In the genomic region with DNA sequence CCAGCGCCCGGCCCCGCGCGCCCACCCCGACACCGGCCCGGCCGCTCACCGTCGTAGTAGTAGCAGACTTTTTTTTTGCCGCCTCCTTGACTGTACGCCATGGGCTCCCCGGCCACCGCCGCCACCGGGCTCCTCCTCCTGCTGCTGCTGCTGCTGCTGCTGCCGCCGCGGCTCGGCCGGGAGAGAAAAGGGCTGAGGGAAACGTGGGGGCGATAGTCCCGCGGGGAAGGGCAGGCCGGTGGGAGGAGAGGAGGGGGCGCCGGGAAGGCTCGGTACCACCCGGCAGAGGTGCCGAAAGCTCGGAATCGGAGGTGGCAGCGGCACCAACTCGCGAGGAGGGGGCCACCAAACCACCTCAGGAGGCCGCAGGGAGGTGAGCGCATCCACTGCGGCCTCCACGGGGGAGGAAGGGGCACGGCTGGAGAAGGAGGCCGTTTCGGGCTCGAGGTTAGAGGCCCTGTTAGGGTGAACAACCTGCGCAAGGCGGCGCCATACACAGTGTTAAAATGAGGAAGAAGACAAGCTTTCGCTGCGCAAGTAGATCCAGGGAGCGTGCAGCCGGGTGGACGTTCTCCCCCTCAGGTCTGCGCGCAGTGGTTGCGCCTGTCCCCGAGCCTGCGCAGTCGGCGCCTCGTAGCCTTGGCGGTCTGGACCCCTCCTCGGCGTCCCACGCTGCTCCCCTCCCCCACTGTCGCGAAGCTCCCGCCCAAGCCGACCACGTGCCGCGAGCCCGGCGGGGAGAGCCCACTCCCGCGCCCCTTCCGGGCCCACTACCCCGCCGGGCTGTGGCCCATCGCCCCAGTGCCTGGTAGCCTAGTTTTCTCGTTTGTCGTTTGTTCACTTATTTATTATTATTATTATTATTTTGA, we compare ENCODE assay signal across 8 cellular contexts. TPM values are rescaled to one million over a fixed set of nuclear protein-coding genes. Genes with fewer than 3 reads are reported as not detected.
DNase-seq lines count a peak whose midpoint lies in the region; ATAC-seq and TF ChIP-seq lines count a peak whose summit lies in the region.

A gene (minus strand): TSS at position 341 of the 869 bp plus-strand sequence. CDS start 240 bp downstream, at position 101.

- H3K9me3 ChIP-seq in NT2/D1 (ENCODE audit: insufficient read depth, low read length) (peaks cover 11% of the 10 kb centered on the region; the same call in 1 of the 2 replicates), endodermal cell (ENCODE audit: control insufficient read depth, low read length) (no peaks in the 10 kb centered on the region), mesodermal cell (ENCODE audit: control insufficient read depth, low read length) (no peaks in the 10 kb centered on the region)

- peaks cover 9% of the 10 kb centered on the region for H3K27me3 Mint-ChIP-seq in endodermal cell (ENCODE audit: insufficient read depth)

- DNase-seq in COLO829 (ENCODE audit: low spot score) (peak; percentile 83), HPDE6-E6E7 (ENCODE audit: extremely low spot score) (peak; percentile 74), NT2/D1 (ENCODE audit: low read depth, low spot score) (no peak), endodermal cell (peak; percentile 92)
- DNase-seq in activated CD8-positive, alpha-beta memory T cell treated with anti-CD3 and anti-CD28 coated beads, Interleukin-2, amount 50 U/mL, for 1 hour (ENCODE audit: extremely low read depth) = peak; percentile 54
- DNase-seq in stimulated activated CD8-positive, alpha-beta memory T cell treated with anti-CD3 and anti-CD28 coated beads, Interleukin-15, amount 100 ng/mL, for 48 hours (ENCODE audit: low read depth in 2 of 2) = peak; percentile 75 to 78

- peaks cover 2% of the 10 kb centered on the region for H3K36me3 Mint-ChIP-seq in endodermal cell (ENCODE audit: low read depth)

- ATAC-seq in GM19463 (IDR thresholded peaks at IDR 0.05; ENCODE audit: unreplicated experiment) = peak; percentile 75

- H3K36me3 ChIP-seq in NT2/D1 (ENCODE audit: insufficient read depth, insufficient read length, low read length) = no peaks in the 10 kb centered on the region
- no peaks in the 10 kb centered on the region for H3K36me3 ChIP-seq in endodermal cell (ENCODE audit: control insufficient read depth, insufficient read depth, low read length)
- no peaks in the 10 kb centered on the region for H3K36me3 ChIP-seq in mesodermal cell (ENCODE audit: control insufficient read depth, insufficient read depth, low read length)

- no peaks in the 10 kb centered on the region for H3K4me1 ChIP-seq in NT2/D1 (ENCODE audit: insufficient read depth, insufficient read length)
- H3K4me1 ChIP-seq in endodermal cell (ENCODE audit: control insufficient read depth, insufficient read depth, low read length) = no peaks in the 10 kb centered on the region
- peaks cover 4% of the 10 kb centered on the region for H3K4me1 ChIP-seq in mesodermal cell (ENCODE audit: control insufficient read depth, insufficient read depth, low read length, poor library complexity, severe bottlenecking)

- no peaks in the 10 kb centered on the region for H3K9me3 Mint-ChIP-seq in endodermal cell

- H3K27me3 ChIP-seq in NT2/D1 (ENCODE audit: insufficient read depth, insufficient read length) (peaks cover 4% of the 10 kb centered on the region), endodermal cell (ENCODE audit: control insufficient read depth, insufficient read depth, low read length, poor library complexity, severe bottlenecking) (no peaks in the 10 kb centered on the region)

- peak within 1 kb of the TSS; percentile 96 for H3K4me3 Mint-ChIP-seq in endodermal cell

- no peak for TF ChIP-seq CTCF in endodermal cell (conservative IDR thresholded peaks at IDR 0.05)

- H3K4me1 Mint-ChIP-seq in endodermal cell = peaks cover 15% of the 10 kb centered on the region

- H3K9ac ChIP-seq in NT2/D1 (ENCODE audit: insufficient read length, low read depth) = peak within 1 kb of the TSS; percentile 85
- peak within 1 kb of the TSS; percentile 96 for H3K9ac ChIP-seq in endodermal cell (ENCODE audit: extremely low read depth, low read length, poor library complexity, severe bottlenecking)

- 0 to 1% methylated on average over 31 to 81 of the region's 82 CpGs for WGBS in endodermal cell (ENCODE audit: insufficient coverage in 1 of 2, insufficient read length in 1 of 2), 2 experiments
- WGBS in mesodermal cell (ENCODE audit: insufficient coverage in 2 of 2), 2 experiments = 0% methylated on average over 55 to 57 of the region's 82 CpGs

- H3K27ac Mint-ChIP-seq in endodermal cell = peak within 1 kb of the TSS; percentile 100

- H3K27ac ChIP-seq in endodermal cell (ENCODE audit: low read depth, low read length) (peak within 1 kb of the TSS; percentile 99), mesodermal cell (ENCODE audit: low read depth, low read length, severe bottlenecking) (peak within 1 kb of the TSS; percentile 97)

- H3K4me3 ChIP-seq in NT2/D1 (ENCODE audit: insufficient read length, low read depth) (peak within 1 kb of the TSS; percentile 75), endodermal cell (ENCODE audit: low read length) (peak within 1 kb of the TSS; percentile 90), mesodermal cell (ENCODE audit: extremely low read depth, insufficient read depth, low read length, poor library complexity, severe bottlenecking) (peak within 1 kb of the TSS; percentile 99)

RNA-seq across cellular contexts. Expression of the gene that starts here (rescaled TPM):
- total RNA-seq in endodermal cell = 100 to 1,000 TPM; 275 to 335 TPM
- 398 TPM for polyA plus RNA-seq in endodermal cell (2013, experiment 1 of 2)
- 389 TPM for polyA plus RNA-seq in endodermal cell (2013, experiment 2 of 2)
- polyA plus RNA-seq in mesodermal cell (2013, experiment 1 of 2) = 329 TPM
- polyA plus RNA-seq in mesodermal cell (2013, experiment 2 of 2) = 365 TPM
